Comparison of ENCODE assay signal across 1 cellular context in the genomic region with DNA sequence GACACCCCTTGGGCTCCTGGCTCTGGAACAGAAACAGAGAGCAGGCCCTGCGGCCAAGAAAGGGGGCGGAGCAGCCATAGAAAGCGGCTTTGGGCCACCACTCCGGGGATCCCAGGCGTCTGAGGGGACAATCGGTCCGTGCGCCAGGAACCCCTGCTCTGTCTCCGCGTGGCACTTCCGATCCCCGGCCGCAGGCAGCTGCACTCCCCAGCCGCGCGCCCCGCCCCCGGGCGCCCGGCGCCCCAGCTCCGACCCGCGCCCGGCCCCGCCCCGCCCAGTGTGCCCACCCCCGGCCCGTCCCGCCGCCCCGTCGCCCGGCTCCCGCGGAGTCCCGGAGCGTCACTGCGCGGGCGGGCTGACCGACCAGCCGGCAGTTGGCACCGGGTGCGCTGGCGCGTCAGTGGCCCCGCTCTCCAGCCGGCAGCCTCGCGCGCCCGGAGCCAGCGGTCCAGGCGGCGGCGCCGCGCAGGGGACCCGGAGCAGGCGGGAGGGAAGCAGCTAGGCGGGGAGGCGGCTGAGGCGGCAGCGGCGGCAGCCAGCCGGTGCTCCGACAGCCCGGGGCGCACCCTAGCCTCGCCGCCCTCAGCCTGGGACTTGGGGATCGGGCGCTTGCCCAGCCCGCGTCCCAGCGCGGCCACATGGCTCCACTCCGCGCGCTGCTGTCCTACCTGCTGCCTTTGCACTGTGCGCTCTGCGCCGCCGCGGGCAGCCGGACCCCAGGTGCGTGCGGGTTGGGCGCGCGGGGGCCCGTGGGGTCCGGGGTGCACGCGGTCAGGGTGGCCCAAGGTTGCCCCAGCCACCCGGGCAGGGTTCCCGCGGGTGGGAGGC.
TF ChIP-seq lines count a peak whose summit lies in the region.

Gene ADAMTS14 (plus strand): TSS at position 342 of the 828 bp plus-strand sequence. CDS start 297 bp downstream, at position 639.

TF ChIP-seq in endothelial cell of umbilical vein, 7 proteins besides CTCF, POLR2A, EP300 and RAD21 (continued from another document):
- TF ChIP-seq, protein P1, sequence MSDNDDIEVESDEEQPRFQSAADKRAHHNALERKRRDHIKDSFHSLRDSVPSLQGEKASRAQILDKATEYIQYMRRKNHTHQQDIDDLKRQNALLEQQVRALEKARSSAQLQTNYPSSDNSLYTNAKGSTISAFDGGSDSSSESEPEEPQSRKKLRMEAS (IDR thresholded peaks at IDR 0.05; ENCODE audit: insufficient read depth, insufficient read length), result no peak
